Comparison of ENCODE assay signal across 25 cellular contexts in the genomic region with DNA sequence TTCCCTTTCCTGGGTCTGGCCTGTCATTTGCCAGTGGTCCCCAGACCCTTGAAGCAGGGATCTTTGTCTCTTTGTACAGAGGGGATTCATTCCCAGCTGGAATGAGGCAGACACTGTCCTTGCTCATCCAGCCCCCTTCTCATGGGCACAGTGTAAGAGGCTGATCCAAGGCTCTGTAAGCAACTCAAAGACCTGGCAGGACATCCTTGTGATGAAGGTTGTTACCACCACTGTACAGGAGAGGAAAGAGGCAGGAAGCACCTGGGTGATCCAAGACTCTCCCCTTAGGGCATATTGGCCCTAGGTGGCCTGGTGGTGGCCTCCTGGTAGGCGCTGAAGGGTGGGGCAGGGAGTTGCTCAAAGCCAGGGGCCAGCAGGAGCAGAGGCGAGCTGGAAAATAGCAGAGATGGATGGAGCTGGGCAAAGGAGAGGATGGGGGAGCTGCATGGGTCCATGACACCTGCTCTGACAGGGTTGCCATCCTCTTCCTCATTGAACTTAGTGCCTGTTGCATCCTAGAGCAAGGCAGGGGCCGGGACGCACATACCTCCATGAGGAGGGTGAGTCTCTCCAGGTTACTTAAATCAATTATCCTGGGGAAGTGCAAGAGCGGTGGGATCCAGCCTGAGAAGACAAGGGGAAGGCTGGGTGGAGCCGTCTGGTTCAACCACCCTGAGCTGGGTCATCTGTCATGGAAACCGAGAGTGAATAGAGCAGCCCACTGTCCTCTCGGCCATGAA. TPM values are rescaled to one million over a fixed set of nuclear protein-coding genes. Genes with fewer than 3 reads are reported as not detected.
"Had no signal": no experiment of that assay in that cellular context is flagged by ENCODE, and none has a peak within 500 bp of the region (broad histone marks: within the 10 kb centered on the region; RNA-seq: fewer than 3 reads in every experiment).

No MANE protein-coding gene starts in this region.

- H3K9me3 ChIP-seq: left lung, pancreas, psoas muscle, suprapubic skin, tibial artery had no signal

- H3K4me1 ChIP-seq: left lung, pancreas, psoas muscle, tibial artery had no signal

- H3K4me2 ChIP-seq: smooth muscle cell had no signal

- DNase-seq: activated CD4-positive, alpha-beta memory T cell treated with anti-CD3 and anti-CD28 coated beads, Interleukin-2, amount 10 ng/mL, durations not matched to agents 7 days and 5 days; activated CD4-positive, alpha-beta T cell treated with anti-CD3 and anti-CD28 coated beads for 48 hours; activated gamma-delta T cell treated with Interleukin-2 at 50 U/mL for 16 hours; activated naive CD4-positive, alpha-beta T cell treated with anti-CD3 and anti-CD28 coated beads, Interleukin-2, amount 50 U/mL, for 16 hours; activated T-cell treated with anti-CD3 and anti-CD28 coated beads, Interleukin-2, amount 50 U/mL, for 24 hours; amniotic stem cell; brain microvascular endothelial cell; caudate nucleus; cortex of kidney; foreskin fibroblast; kidney glomerular epithelial cell; left lung; nephron progenitor cell; psoas muscle; stimulated activated CD4-positive, alpha-beta T cell treated with anti-CD3 and anti-CD28 coated beads, Interleukin-1b, Interleukin-23, amount 100 ng/mL, for 48 hours; stimulated activated CD4-positive, alpha-beta T cell treated with anti-CD3 and anti-CD28 coated beads, Interleukin-4, amount 100 ng/mL, for 4 hours; stimulated activated naive CD4-positive, alpha-beta T cell; T-helper 9 cell; tibial artery had no signal

- H3K9me3 Mint-ChIP-seq: activated CD4-positive, alpha-beta memory T cell treated with anti-CD3 and anti-CD28 coated beads, Interleukin-2, amount 10 ng/mL, durations not matched to agents 7 days and 5 days; activated T-cell treated with anti-CD3 and anti-CD28 coated beads, Interleukin-2, amount 50 U/mL, for 24 hours; nephron progenitor cell had no signal

- H3K4me3 Mint-ChIP-seq: activated CD4-positive, alpha-beta memory T cell treated with anti-CD3 and anti-CD28 coated beads, Interleukin-2, amount 10 ng/mL, durations not matched to agents 7 days and 5 days; activated T-cell treated with anti-CD3 and anti-CD28 coated beads, Interleukin-2, amount 50 U/mL, for 24 hours; nephron progenitor cell had no signal

- ATAC-seq: left lung, pancreas, psoas muscle had no signal

- H3K36me3 ChIP-seq: brain microvascular endothelial cell, left lung, pancreas, suprapubic skin, tibial artery had no signal

- H3K4me3 ChIP-seq: left lung, pancreas, psoas muscle, SK-N-MC, smooth muscle cell, suprapubic skin, tibial artery had no signal

- H3K27ac Mint-ChIP-seq: activated CD4-positive, alpha-beta memory T cell treated with anti-CD3 and anti-CD28 coated beads, Interleukin-2, amount 10 ng/mL, durations not matched to agents 7 days and 5 days; activated T-cell treated with anti-CD3 and anti-CD28 coated beads, Interleukin-2, amount 50 U/mL, for 24 hours; nephron progenitor cell had no signal

- H3K4me1 Mint-ChIP-seq: activated CD4-positive, alpha-beta memory T cell treated with anti-CD3 and anti-CD28 coated beads, Interleukin-2, amount 10 ng/mL, durations not matched to agents 7 days and 5 days had no signal

- H3K27me3 ChIP-seq: pancreas, suprapubic skin had no signal

- H3K27ac ChIP-seq: brain microvascular endothelial cell, left lung, pancreas, psoas muscle, SK-N-MC, suprapubic skin, tibial artery, VCaP had no signal

RNA-seq across cellular contexts. Expression of gene GADD45G, which starts 9.8 kb away (rescaled TPM):
- total RNA-seq: lung microvascular endothelial cell had no signal
